Comparison of ENCODE assay signal across 2 cellular contexts in the genomic region with DNA sequence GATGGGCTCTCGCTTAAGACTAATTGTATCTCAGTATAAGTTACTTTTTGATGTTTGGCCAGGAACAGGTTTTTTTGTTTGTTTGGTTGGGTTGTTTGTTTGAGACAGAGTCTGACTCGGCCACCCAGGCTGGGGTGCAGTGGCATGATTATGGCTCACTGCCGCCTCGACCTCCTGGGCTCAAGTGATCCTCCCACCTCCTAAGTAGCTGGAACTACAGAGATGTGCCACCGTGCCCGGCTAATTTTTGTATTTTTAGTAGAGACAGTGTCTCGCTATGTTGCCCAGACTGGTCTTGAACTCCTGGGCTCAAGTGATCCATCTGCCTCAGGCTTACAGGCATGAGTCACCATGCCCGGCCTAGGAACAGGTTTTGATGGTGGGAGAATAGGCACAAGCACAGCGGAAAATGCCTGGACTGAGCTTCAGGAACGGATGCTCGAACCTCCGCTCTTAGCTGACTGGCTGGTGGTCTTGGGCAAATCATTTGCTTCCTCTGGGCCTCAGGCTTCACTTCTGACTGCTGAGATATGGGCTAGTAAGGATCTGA.
TF ChIP-seq lines count a peak whose summit lies in the region.

No MANE protein-coding gene starts in this region.

TF ChIP-seq in IMR-90, 13 proteins besides CTCF, POLR2A, EP300 and RAD21:
- no peak for TF ChIP-seq BHLHE40 (IDR thresholded peaks at IDR 0.05; ENCODE audit: low read depth, low read length)
- TF ChIP-seq NFE2L2 (IDR thresholded peaks at IDR 0.05; ENCODE audit: low read depth, low read length), result no peak
- TF ChIP-seq MAZ (IDR thresholded peaks at IDR 0.05; ENCODE audit: borderline replicate concordance, low read depth, low read length), result no peak
TF ChIP-seq in IMR-90: peak in this region for 0.

TF ChIP-seq in K562, 482 proteins besides CTCF, POLR2A, EP300 and RAD21:
- TF ChIP-seq TAF7 (tag; IDR thresholded peaks at IDR 0.05), result no peak
- TF ChIP-seq, protein P1, sequence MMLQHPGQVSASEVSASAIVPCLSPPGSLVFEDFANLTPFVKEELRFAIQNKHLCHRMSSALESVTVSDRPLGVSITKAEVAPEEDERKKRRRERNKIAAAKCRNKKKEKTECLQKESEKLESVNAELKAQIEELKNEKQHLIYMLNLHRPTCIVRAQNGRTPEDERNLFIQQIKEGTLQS (IDR thresholded peaks at IDR 0.05), result 0 out of 2 replicates have a peak, but pooled peaks have one; percentile 14
- TF ChIP-seq, protein P1 (CRISPR knock-in tag; conservative IDR thresholded peaks at IDR 0.05), result no peak
